ENCODE assay signal across 8 cellular contexts in the genomic region with DNA sequence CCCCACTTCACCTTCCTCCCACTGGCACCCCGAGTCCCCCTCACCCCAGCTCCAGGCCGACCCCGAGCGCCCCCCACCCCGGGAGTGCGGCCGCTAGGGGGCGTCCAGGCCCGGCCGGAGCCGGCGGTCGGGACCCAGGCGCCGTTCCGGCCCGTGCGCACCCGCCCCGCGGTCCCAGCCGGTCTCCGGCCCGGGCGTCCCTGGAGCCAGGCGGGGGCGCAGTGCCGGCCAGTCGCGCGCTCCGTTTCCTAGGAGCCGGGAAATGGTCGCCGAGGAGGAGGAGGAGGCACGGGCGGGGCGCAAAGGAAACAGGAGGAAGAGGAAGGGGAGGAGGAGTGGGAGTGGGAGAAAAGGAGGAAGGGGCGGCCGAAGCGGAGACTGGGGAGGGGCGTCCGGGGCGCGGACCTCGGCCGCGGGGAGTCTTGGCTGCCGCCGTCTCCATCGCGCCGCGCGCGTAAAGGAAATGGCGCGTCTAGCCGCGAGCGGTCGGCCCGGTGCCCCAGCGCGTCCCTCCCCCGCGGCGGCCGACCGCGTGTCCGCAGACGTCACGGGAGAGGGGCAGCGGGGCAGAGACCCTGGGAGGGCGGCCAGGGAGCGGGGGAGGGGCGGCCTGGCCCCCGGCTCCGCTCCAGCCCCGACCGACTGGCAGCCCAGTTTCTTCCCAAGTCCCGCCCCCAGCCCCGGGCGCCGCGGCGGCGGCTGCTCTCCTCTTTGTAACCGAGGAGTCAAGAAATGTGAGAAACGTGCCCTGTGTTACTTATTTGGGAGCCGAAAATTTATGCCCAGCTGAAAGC. TPM values are rescaled to one million over a fixed set of nuclear protein-coding genes. Genes with fewer than 3 reads are reported as not detected.
DNase-seq lines count a peak whose midpoint lies in the region; ATAC-seq, FAIRE-seq and TF ChIP-seq lines count a peak whose summit lies in the region.

No MANE protein-coding gene starts in this region.

- H3K9me1 ChIP-seq in endothelial cell of umbilical vein (replicated peaks; ENCODE audit: control insufficient read depth, extremely low read depth, insufficient read depth, low read length) = no peaks in the 10 kb centered on the region

- POLR2A ChIA-PET in activated CD8-positive, alpha-beta T cell treated with anti-CD3 and anti-CD28 coated beads for 36 hours (lab: Charles Lee) = interaction anchor here (1.0 to 1.5 kb wide), 2 partner anchors 11 to 619 kb away, joined by 3 to 4 read pairs; no protein-coding TSS in a partner anchor
- POLR2A ChIA-PET in endothelial cell of umbilical vein (lab: Charles Lee) = interaction anchor here (0.6 to 1.0 kb wide), 3 partner anchors 24 to 151 kb away, joined by 3 to 5 read pairs (median 4); no protein-coding TSS in a partner anchor

- peak; percentile 81 for TF ChIP-seq POLR2A in endothelial cell of umbilical vein (IDR thresholded peaks at IDR 0.05; ENCODE audit: low read depth, low read length)

- TSS peak; percentile 30 for BruUV-seq in endothelial cell of umbilical vein (replicated peaks; lab: Mats Ljungman, UMichigan)

- H3K27me3 Mint-ChIP-seq in activated CD8-positive, alpha-beta T cell treated with anti-CD3 and anti-CD28 coated beads for 36 hours = peaks cover 39% of the 10 kb centered on the region
- peaks cover 37% of the 10 kb centered on the region for H3K27me3 Mint-ChIP-seq in stimulated activated memory B cell treated with anti-CD40 and anti-IgM and Interleukin-4, amounts not matched to agents 10 μg/mL and 1 μg/mL and 100 μg/mL, for 72 hours

- CTCF ChIA-PET in activated CD8-positive, alpha-beta T cell treated with anti-CD3 and anti-CD28 coated beads for 36 hours (lab: Charles Lee) = interaction anchor here (0.6 to 2.3 kb wide), 13 partner anchors 10 to 341 kb away, joined by 3 to 25 read pairs (median 5); no protein-coding TSS in a partner anchor
- CTCF ChIA-PET in endothelial cell of umbilical vein (lab: Charles Lee) = interaction anchor here (0.6 to 3.7 kb wide), 40 partner anchors 8 to 421 kb away, joined by 3 to 37 read pairs (median 4); no protein-coding TSS in a partner anchor

- intact Hi-C loops in activated CD8-positive, alpha-beta T cell treated with anti-CD3 and anti-CD28 coated beads for 36 hours (cut with micrococcal nuclease) = no loop called here
- intact Hi-C loops in endothelial cell of umbilical vein (cut with micrococcal nuclease) = loop anchor here (1.0 to 5.0 kb wide), 6 partner anchors 17 to 377 kb away; partner anchors contain the start of gene LSM14A

- H3K79me2 ChIP-seq in endothelial cell of umbilical vein (ENCODE audit: control insufficient read depth, insufficient read depth, low read length) = no peaks in the 10 kb centered on the region

- peak; percentile 86 for DNase-seq in AG08395 (ENCODE audit: low spot score)
- DNase-seq in NCI-H510A treated with DMSO at 0.1 percent for 48 hours (lab: John Stamatoyannopoulos, UW) = peak; percentile 73
- peak; percentile 36 for DNase-seq in activated CD8-positive, alpha-beta T cell treated with anti-CD3 and anti-CD28 coated beads for 36 hours
- peak; percentile 88 for DNase-seq in endothelial cell of umbilical vein (ENCODE audit: low read depth, low spot score)
- peak; percentile 94 for DNase-seq in mesenteric fat pad (ENCODE audit: low spot score)

- peaks cover 17% of the 10 kb centered on the region for H3K4me1 ChIP-seq in endothelial cell of umbilical vein (ENCODE audit: control insufficient read depth, extremely low read depth, insufficient read depth, low read length)

- FAIRE-seq in endothelial cell of umbilical vein (lab: Jason Lieb, UNC) = peak; percentile 64

- ATAC-seq in GM19438 (IDR thresholded peaks at IDR 0.05; ENCODE audit: low read depth, unreplicated experiment) (peak; percentile 58), GM21576 (IDR thresholded peaks at IDR 0.05; ENCODE audit: unreplicated experiment) (no peak)
- peak; percentile 57 for ATAC-seq in activated CD8-positive, alpha-beta T cell treated with anti-CD3 and anti-CD28 coated beads for 36 hours
- peak; percentile 78 for ATAC-seq in stimulated activated memory B cell treated with anti-CD40 and anti-IgM and Interleukin-4, amounts not matched to agents 10 μg/mL and 1 μg/mL and 100 μg/mL, for 72 hours

- peak overlapping the region; percentile 37 for H2AFZ ChIP-seq in endothelial cell of umbilical vein (ENCODE audit: low read depth, low read length)

- no peaks in the 10 kb centered on the region for H3K9me3 Mint-ChIP-seq in activated CD8-positive, alpha-beta T cell treated with anti-CD3 and anti-CD28 coated beads for 36 hours
- no peaks in the 10 kb centered on the region for H3K9me3 Mint-ChIP-seq in stimulated activated memory B cell treated with anti-CD40 and anti-IgM and Interleukin-4, amounts not matched to agents 10 μg/mL and 1 μg/mL and 100 μg/mL, for 72 hours

- H3K27ac ChIP-seq in endothelial cell of umbilical vein (ENCODE audit: insufficient read depth, low read depth, low read length) = peak overlapping the region; percentile 83

- peak overlapping the region; percentile 71 for H3K4me3 Mint-ChIP-seq in activated CD8-positive, alpha-beta T cell treated with anti-CD3 and anti-CD28 coated beads for 36 hours
- H3K4me3 Mint-ChIP-seq in stimulated activated memory B cell treated with anti-CD40 and anti-IgM and Interleukin-4, amounts not matched to agents 10 μg/mL and 1 μg/mL and 100 μg/mL, for 72 hours = peak overlapping the region; percentile 81

- H3K4me3 ChIP-seq in endothelial cell of umbilical vein (replicated peaks in 1 of 3; ENCODE audit: insufficient read depth in 1 of 3, low read depth in 1 of 3, low read length in 3 of 3) = peak overlapping the region; percentile 64 to 86 (median 71)

- H3K27me3 ChIP-seq in endothelial cell of umbilical vein (ENCODE audit: control insufficient read depth in 2 of 2, insufficient read depth in 2 of 2, low read length in 2 of 2) = no peaks in the 10 kb centered on the region

- no peaks in the 10 kb centered on the region for H3K4me1 Mint-ChIP-seq in activated CD8-positive, alpha-beta T cell treated with anti-CD3 and anti-CD28 coated beads for 36 hours (ENCODE audit: low read depth)
- H3K4me1 Mint-ChIP-seq in stimulated activated memory B cell treated with anti-CD40 and anti-IgM and Interleukin-4, amounts not matched to agents 10 μg/mL and 1 μg/mL and 100 μg/mL, for 72 hours = no peaks in the 10 kb centered on the region

- peaks cover 0 to 2% of the 10 kb centered on the region in 2 experiments for H3K36me3 ChIP-seq in endothelial cell of umbilical vein (ENCODE audit: control insufficient read depth in 2 of 2, extremely low read depth in 1 of 2, insufficient read depth in 2 of 2, low read length in 2 of 2)

- H3K4me2 ChIP-seq in endothelial cell of umbilical vein (ENCODE audit: insufficient read depth, low read length) = peak overlapping the region; percentile 84

- dilution Hi-C loops in endothelial cell of umbilical vein (cut with MboI; ENCODE audit: extremely low pct_ligation_motif_present, low sequenced_read_pairs) = no loop called here

- H3K36me3 Mint-ChIP-seq in activated CD8-positive, alpha-beta T cell treated with anti-CD3 and anti-CD28 coated beads for 36 hours (ENCODE audit: low read depth) = no peaks in the 10 kb centered on the region
- no peaks in the 10 kb centered on the region for H3K36me3 Mint-ChIP-seq in stimulated activated memory B cell treated with anti-CD40 and anti-IgM and Interleukin-4, amounts not matched to agents 10 μg/mL and 1 μg/mL and 100 μg/mL, for 72 hours

- no peaks in the 10 kb centered on the region for H4K20me1 ChIP-seq in endothelial cell of umbilical vein (replicated peaks; ENCODE audit: control insufficient read depth, extremely low read depth, insufficient read depth, low read length)

- H3K9ac ChIP-seq in endothelial cell of umbilical vein (replicated peaks; ENCODE audit: extremely low read depth, insufficient read depth, low read length) = peak overlapping the region; percentile 96

- TF ChIP-seq CTCF in activated CD8-positive, alpha-beta T cell treated with anti-CD3 and anti-CD28 coated beads for 36 hours (IDR thresholded peaks at IDR 0.05) = peak; percentile 94
- peak; percentile 74 to 85 for TF ChIP-seq CTCF in endothelial cell of umbilical vein (IDR thresholded peaks at IDR 0.05; ENCODE audit: extremely low read depth in 1 of 2, insufficient read depth in 1 of 2, low read depth in 1 of 2, low read length in 2 of 2)

- H3K27ac Mint-ChIP-seq in activated CD8-positive, alpha-beta T cell treated with anti-CD3 and anti-CD28 coated beads for 36 hours = peak overlapping the region; percentile 61
- no peak overlapping the region for H3K27ac Mint-ChIP-seq in stimulated activated memory B cell treated with anti-CD40 and anti-IgM and Interleukin-4, amounts not matched to agents 10 μg/mL and 1 μg/mL and 100 μg/mL, for 72 hours

- no peaks in the 10 kb centered on the region for H3K9me3 ChIP-seq in endothelial cell of umbilical vein (replicated peaks; ENCODE audit: control insufficient read depth, insufficient read depth, low read length)

TF ChIP-seq in endothelial cell of umbilical vein, 7 proteins besides CTCF, POLR2A, EP300 and RAD21:
- TF ChIP-seq POLR2AphosphoS5 (IDR thresholded peaks at IDR 0.05; ENCODE audit: insufficient read depth, low read depth, low read length) = peak; percentile 78
- TF ChIP-seq FOS (IDR thresholded peaks at IDR 0.05; ENCODE audit: borderline replicate concordance, insufficient read depth, low read length) = no peak

RNA-seq across cellular contexts. Expression of gene KCTD15, which starts 1.1 kb away (rescaled TPM):
- 1 to 10 TPM; 8.3 to 8.8 TPM for total RNA-seq in activated CD8-positive, alpha-beta T cell treated with anti-CD3 and anti-CD28 coated beads for 36 hours
- 49.5 and 57.7 TPM in 2 replicates for total RNA-seq in endothelial cell of umbilical vein
- 51.8 and 69.5 TPM in 2 replicates for polyA plus RNA-seq in endothelial cell of umbilical vein
- polyA plus RNA-seq in endothelial cell of umbilical vein (2011; cell fraction: cytosol; rRNA removed) = 33.4 and 40.6 TPM in 2 replicates
- 111 and 124 TPM in 2 replicates for polyA plus RNA-seq in endothelial cell of umbilical vein (2011; cell fraction: nucleus; rRNA removed)
- 18.6 and 18.8 TPM in 2 replicates for polyA plus RNA-seq in endothelial cell of umbilical vein (2012)
- 33.7 and 40.8 TPM in 2 replicates for polyA minus RNA-seq in endothelial cell of umbilical vein
- polyA minus RNA-seq in endothelial cell of umbilical vein (2011; cell fraction: cytosol; rRNA and poly(A)+ RNA removed) = 33.6 TPM
- 20.7 and 30.1 TPM in 2 replicates for polyA minus RNA-seq in endothelial cell of umbilical vein (2011; cell fraction: nucleus; rRNA and poly(A)+ RNA removed)
- total RNA-seq in mesenteric fat pad = 18.4 TPM

Comparison
In these comparisons a context has a peak if more than half of its experiments do, and no peak if none do; other contexts are left out.
1. DNase-seq: peak in every context shown above with its lines; median percentile 94 in mesenteric fat pad; 88 in endothelial cell of umbilical vein; 86 in AG08395; 73 in NCI-H510A treated with DMSO at 0.1 percent for 48 hours; 36 in activated CD8-positive, alpha-beta T cell treated with anti-CD3 and anti-CD28 coated beads for 36 hours.